Comparison of ENCODE assay signal across 12 cellular contexts in genomic region chr4:112898357-112899141, GRCh38.
DNase-seq lines count a peak whose midpoint lies in the region.
"Had no signal": no experiment of that assay in that cellular context is flagged by ENCODE, and none has a peak within 500 bp of the region (broad histone marks: within the 10 kb centered on the region; RNA-seq: fewer than 3 reads in every experiment).

No MANE protein-coding gene starts in this region.

- H3K9me3 ChIP-seq in ectodermal cell (ENCODE audit: control insufficient read depth, low read length) (no peaks in the 10 kb centered on the region), mesodermal cell (ENCODE audit: control insufficient read depth, low read length) (no peaks in the 10 kb centered on the region)
- H3K9me3 ChIP-seq: upper lobe of right lung had no signal

- H3K36me3 ChIP-seq in ectodermal cell (ENCODE audit: control insufficient read depth, insufficient read depth, low read length) (no peaks in the 10 kb centered on the region), mesodermal cell (ENCODE audit: control insufficient read depth, insufficient read depth, low read length) (no peaks in the 10 kb centered on the region)
- H3K36me3 ChIP-seq: upper lobe of right lung had no signal

- H3K4me1 ChIP-seq in ectodermal cell (ENCODE audit: control insufficient read depth, insufficient read depth, low read length) (peaks cover 35% of the 10 kb centered on the region), mesodermal cell (ENCODE audit: control insufficient read depth, insufficient read depth, low read length, poor library complexity, severe bottlenecking) (peaks cover 46% of the 10 kb centered on the region)
- H3K4me1 ChIP-seq: upper lobe of right lung had no signal

- H3K4me3 ChIP-seq in ectodermal cell (ENCODE audit: insufficient read depth, low read depth, low read length) (no peak overlapping the region), mesodermal cell (ENCODE audit: extremely low read depth, insufficient read depth, low read length, poor library complexity, severe bottlenecking) (no peak overlapping the region)
- H3K4me3 ChIP-seq: upper lobe of right lung had no signal

- peak overlapping the region; percentile 4 for H3K27ac ChIP-seq in ectodermal cell (ENCODE audit: insufficient read depth, low read depth, low read length, poor library complexity, severe bottlenecking)
- H3K27ac ChIP-seq in mesodermal cell (ENCODE audit: low read depth, low read length, severe bottlenecking), result peak overlapping the region; percentile 72
- H3K27ac ChIP-seq: upper lobe of right lung had no signal

- no peaks in the 10 kb centered on the region for H3K27me3 ChIP-seq in ectodermal cell (ENCODE audit: control insufficient read depth, insufficient read depth, low read length, poor library complexity, severe bottlenecking)
- H3K27me3 ChIP-seq: upper lobe of right lung had no signal

- WGBS in ectodermal cell, 2 experiments, result 36 to 37% methylated on average over 3 of the region's 4 CpGs
- WGBS in mesodermal cell (ENCODE audit: insufficient coverage in 2 of 2), 2 experiments, result 0 to 8% methylated on average over 1 to 2 of the region's 4 CpGs

- peak; percentile 14 for DNase-seq in AG20443 (ENCODE audit: low spot score)
- DNase-seq in LHCN-M2 (ENCODE audit: low read depth), result peak; percentile 15
- no peak for DNase-seq in effector CD8-positive, alpha-beta T cell (lab: John Stamatoyannopoulos, UW)
- DNase-seq in NCI-H1436 treated with DMSO at 0.1 percent for 48 hours (lab: John Stamatoyannopoulos, UW), result no peak
- no peak for DNase-seq in GDM1 (lab: John Stamatoyannopoulos, UW)
- DNase-seq in T-helper 2 cell, result no peak
- DNase-seq: activated naive CD4-positive, alpha-beta T cell treated with anti-CD3 and anti-CD28 coated beads, Interleukin-2, amount 10 ng/mL, durations not matched to agents 7 days and 5 days; DMS153; stimulated activated CD4-positive, alpha-beta T cell treated with anti-CD3 and anti-CD28 coated beads, Interleukin-2, amount 100 ng/mL, for 24 hours; upper lobe of right lung had no signal

Comparison
In these comparisons a context has a peak if more than half of its experiments do, and no peak if none do; other contexts are left out.
1. DNase-seq: peak in AG20443 (single experiment) and LHCN-M2 (single experiment); none in effector CD8-positive, alpha-beta T cell (single experiment), NCI-H1436 treated with DMSO at 0.1 percent for 48 hours (single experiment), GDM1 (single experiment) and T-helper 2 cell (0 of 5).